In the genomic region with DNA sequence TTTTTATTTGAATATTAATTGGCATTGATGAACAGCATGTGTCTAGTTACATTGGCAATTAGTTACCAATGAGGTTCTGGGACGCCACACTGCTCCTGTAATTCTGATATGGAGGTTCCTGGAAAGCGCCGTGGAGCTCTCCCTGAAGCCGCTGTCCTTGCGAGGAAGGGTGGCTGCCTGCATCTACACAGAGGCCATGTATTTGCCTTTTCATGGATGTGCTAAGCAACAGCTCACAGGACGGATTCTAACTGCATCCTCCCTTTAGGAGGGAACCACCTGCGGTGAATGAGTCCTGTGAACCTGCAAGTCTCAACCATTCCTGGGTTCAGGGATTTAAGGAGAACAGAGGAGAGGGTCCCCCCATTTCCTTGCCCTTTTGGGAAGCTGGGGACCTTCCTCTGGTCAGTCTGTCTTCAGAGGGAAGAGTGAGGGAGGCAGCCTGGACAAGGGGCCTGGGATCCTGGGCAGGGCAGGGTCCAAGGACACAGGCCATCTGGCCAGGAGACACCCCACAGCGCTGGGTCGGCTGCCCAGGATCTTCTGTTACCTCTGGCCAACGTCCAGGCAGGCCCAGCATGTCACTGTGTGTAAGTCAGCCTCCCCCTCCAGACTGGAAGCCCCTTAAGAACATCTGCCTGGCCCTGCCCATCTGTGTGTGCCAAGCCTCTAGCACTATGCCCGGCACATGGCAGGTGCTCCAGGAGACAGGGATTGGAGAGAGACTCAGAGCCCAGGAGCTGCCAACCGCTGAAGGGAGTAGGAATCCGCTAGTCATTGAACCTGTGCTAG, we compare ENCODE assay signal across 12 cellular contexts.
DNase-seq lines count a peak whose midpoint lies in the region; ATAC-seq and TF ChIP-seq lines count a peak whose summit lies in the region.
"Had no signal": no experiment of that assay in that cellular context is flagged by ENCODE, and none has a peak within 500 bp of the region (broad histone marks: within the 10 kb centered on the region; RNA-seq: fewer than 3 reads in every experiment).

No MANE protein-coding gene starts in this region.

- H3K9ac ChIP-seq in Loucy (ENCODE audit: low read depth, low read length, poor library complexity, severe bottlenecking) = peak overlapping the region; percentile 89

- peak overlapping the region; percentile 67 for H3K4me3 Mint-ChIP-seq in T-helper 2 cell treated with Interferon-gamma antibody and Interleukin-4, amounts not matched to agents 5 μg/mL and 100 μg/mL, for 36 hours
- peak overlapping the region; percentile 35 for H3K4me3 Mint-ChIP-seq in activated CD4-positive, alpha-beta memory T cell treated with anti-CD3 and anti-CD28 coated beads, Interleukin-2, amount 10 ng/mL, durations not matched to agents 7 days and 5 days
- peak overlapping the region in 4 of 10 donors; percentile 25 to 81 (median 51) for H3K4me3 Mint-ChIP-seq in naive thymus-derived CD4-positive, alpha-beta T cell
- H3K4me3 Mint-ChIP-seq: stimulated activated memory B cell treated with anti-CD40 and anti-IgM and Interleukin-4, amounts not matched to agents 10 μg/mL and 1 μg/mL and 100 μg/mL, for 72 hours had no signal

- POLR2A ChIA-PET in activated CD4-positive, alpha-beta memory T cell treated with anti-CD3 and anti-CD28 coated beads, Interleukin-2, amount 10 ng/mL, durations not matched to agents 7 days and 5 days (lab: Charles Lee) = interaction anchor here (0.6 to 4.1 kb wide), 9 partner anchors 9 to 338 kb away, joined by 3 to 62 read pairs (median 4); a partner anchor contains a TSS
- POLR2A ChIA-PET in naive thymus-derived CD4-positive, alpha-beta T cell (lab: Charles Lee) = interaction anchor here (0.6 to 3.0 kb wide), 3 partner anchors 22 to 314 kb away, joined by 3 to 17 read pairs (median 7); a partner anchor contains a TSS

- H3K27me3 Mint-ChIP-seq in T-helper 2 cell treated with Interferon-gamma antibody and Interleukin-4, amounts not matched to agents 5 μg/mL and 100 μg/mL, for 36 hours (ENCODE audit: low read depth) = no peaks in the 10 kb centered on the region
- H3K27me3 Mint-ChIP-seq in activated CD4-positive, alpha-beta memory T cell treated with anti-CD3 and anti-CD28 coated beads, Interleukin-2, amount 10 ng/mL, durations not matched to agents 7 days and 5 days = peaks cover 13% of the 10 kb centered on the region
- peaks cover 0 to 18% (median 0%) of the 10 kb centered on the region in 5 donors for H3K27me3 Mint-ChIP-seq in naive thymus-derived CD4-positive, alpha-beta T cell

- TF ChIP-seq CTCF in Loucy (conservative IDR thresholded peaks at IDR 0.05; ENCODE audit: low read length) = no peak
- TF ChIP-seq CTCF in tibial artery (IDR thresholded peaks at IDR 0.05) = no peak

- peaks cover 43% of the 10 kb centered on the region for H3K4me1 Mint-ChIP-seq in T-helper 2 cell treated with Interferon-gamma antibody and Interleukin-4, amounts not matched to agents 5 μg/mL and 100 μg/mL, for 36 hours (ENCODE audit: low read depth)
- peaks cover 34% of the 10 kb centered on the region for H3K4me1 Mint-ChIP-seq in activated CD4-positive, alpha-beta memory T cell treated with anti-CD3 and anti-CD28 coated beads, Interleukin-2, amount 10 ng/mL, durations not matched to agents 7 days and 5 days
- H3K4me1 Mint-ChIP-seq in naive thymus-derived CD4-positive, alpha-beta T cell = peaks cover 0 to 42% (median 27%) of the 10 kb centered on the region in 7 donors

- no peak for ATAC-seq in naive thymus-derived CD4-positive, alpha-beta T cell
- no peak for ATAC-seq in HG03342 (IDR thresholded peaks at IDR 0.05; ENCODE audit: unreplicated experiment)
- ATAC-seq: stimulated activated memory B cell treated with anti-CD40 and anti-IgM and Interleukin-4, amounts not matched to agents 10 μg/mL and 1 μg/mL and 100 μg/mL, for 72 hours had no signal

- no peaks in the 10 kb centered on the region for H3K9me3 ChIP-seq in Loucy (ENCODE audit: insufficient read depth, low read depth, low read length)
- H3K9me3 ChIP-seq in naive thymus-derived CD4-positive, alpha-beta T cell (ENCODE audit: control insufficient read depth in 2 of 3, low read length in 3 of 3) = no peaks in the 10 kb centered on the region
- no peaks in the 10 kb centered on the region for H3K9me3 ChIP-seq in tibial artery
- H3K9me3 ChIP-seq: neutrophil had no signal

- peak overlapping the region; percentile 75 for H3K4me3 ChIP-seq in Loucy (ENCODE audit: low read length, poor library complexity, severe bottlenecking)
- H3K4me3 ChIP-seq in naive thymus-derived CD4-positive, alpha-beta T cell (ENCODE audit: low read length) = no peak overlapping the region
- H3K4me3 ChIP-seq in tibial artery = no peak overlapping the region
- H3K4me3 ChIP-seq: A549 had no signal

- H3K9me3 Mint-ChIP-seq in T-helper 2 cell treated with Interferon-gamma antibody and Interleukin-4, amounts not matched to agents 5 μg/mL and 100 μg/mL, for 36 hours = peaks cover 7% of the 10 kb centered on the region
- no peaks in the 10 kb centered on the region for H3K9me3 Mint-ChIP-seq in activated CD4-positive, alpha-beta memory T cell treated with anti-CD3 and anti-CD28 coated beads, Interleukin-2, amount 10 ng/mL, durations not matched to agents 7 days and 5 days
- H3K9me3 Mint-ChIP-seq in naive thymus-derived CD4-positive, alpha-beta T cell = peaks cover 0 to 4% (median 0%) of the 10 kb centered on the region in 11 donors
- H3K9me3 Mint-ChIP-seq: stimulated activated memory B cell treated with anti-CD40 and anti-IgM and Interleukin-4, amounts not matched to agents 10 μg/mL and 1 μg/mL and 100 μg/mL, for 72 hours had no signal

- peak overlapping the region; percentile 98 for H3K27ac Mint-ChIP-seq in T-helper 2 cell treated with Interferon-gamma antibody and Interleukin-4, amounts not matched to agents 5 μg/mL and 100 μg/mL, for 36 hours
- H3K27ac Mint-ChIP-seq in activated CD4-positive, alpha-beta memory T cell treated with anti-CD3 and anti-CD28 coated beads, Interleukin-2, amount 10 ng/mL, durations not matched to agents 7 days and 5 days = peak overlapping the region; percentile 81
- peak overlapping the region in 5 of 9 donors; percentile 20 to 92 (median 26) for H3K27ac Mint-ChIP-seq in naive thymus-derived CD4-positive, alpha-beta T cell
- H3K27ac Mint-ChIP-seq: stimulated activated memory B cell treated with anti-CD40 and anti-IgM and Interleukin-4, amounts not matched to agents 10 μg/mL and 1 μg/mL and 100 μg/mL, for 72 hours had no signal

- intact Hi-C loops in naive thymus-derived CD4-positive, alpha-beta T cell (cut with micrococcal nuclease) = loop anchor here in 1 of 2 donors (10.0 kb wide), 1 partner anchor 100 kb away; no protein-coding TSS in a partner anchor
- intact Hi-C loops in tibial artery (cut with DNase I; ENCODE audit: low total_unique reads) = no loop called here

- no peaks in the 10 kb centered on the region for H3K9me2 ChIP-seq in Loucy (replicated peaks; ENCODE audit: low read depth, low read length)

- no peak for DNase-seq in T-helper 2 cell treated with Interferon-gamma antibody and Interleukin-4, amounts not matched to agents 5 μg/mL and 100 μg/mL, for 36 hours (ENCODE audit: low spot score)
- DNase-seq in T-helper 2 cell = no peak
- DNase-seq in activated CD4-positive, alpha-beta memory T cell treated with anti-CD3 and anti-CD28 coated beads, Interleukin-2, amount 10 ng/mL, durations not matched to agents 7 days and 5 days = peak; percentile 12
- no peak for DNase-seq in naive thymus-derived CD4-positive, alpha-beta T cell
- DNase-seq in NCI-H146 (lab: John Stamatoyannopoulos, UW) = no peak
- no peak for DNase-seq in tibial artery
- DNase-seq: COR-L47 had no signal

- H3K4me1 ChIP-seq in Loucy (ENCODE audit: insufficient read depth, low read length, poor library complexity, severe bottlenecking) (peaks cover 46% of the 10 kb centered on the region), tibial artery (peaks cover 0 to 11% (median 3%) of the 10 kb centered on the region in 4 donors)
- peaks cover 13 to 21% of the 10 kb centered on the region in 2 donors for H3K4me1 ChIP-seq in naive thymus-derived CD4-positive, alpha-beta T cell (ENCODE audit: control insufficient read depth in 2 of 2, insufficient read depth in 2 of 2, low read length in 2 of 2)
- H3K4me1 ChIP-seq: A549 had no signal

- no peaks in the 10 kb centered on the region for H4K20me1 ChIP-seq in Loucy (ENCODE audit: insufficient read depth, low read length, poor library complexity, severe bottlenecking)

- H3K36me3 ChIP-seq in Loucy (ENCODE audit: insufficient read depth, low read length) (no peaks in the 10 kb centered on the region), tibial artery (no peaks in the 10 kb centered on the region)
- no peaks in the 10 kb centered on the region for H3K36me3 ChIP-seq in naive thymus-derived CD4-positive, alpha-beta T cell (ENCODE audit: control insufficient read depth in 2 of 3, insufficient read depth in 3 of 3, low read length in 3 of 3)
- H3K36me3 ChIP-seq: neutrophil had no signal

- H2AFZ ChIP-seq in Loucy (ENCODE audit: low read length) = no peak overlapping the region

- H3K27ac ChIP-seq in naive thymus-derived CD4-positive, alpha-beta T cell (ENCODE audit: low read depth, low read length) = no peak overlapping the region
- no peak overlapping the region for H3K27ac ChIP-seq in tibial artery
- H3K27ac ChIP-seq: A549, neutrophil had no signal

- H3F3A ChIP-seq in Loucy (ENCODE audit: low read depth) = no peaks in the 10 kb centered on the region

- H3K36me3 Mint-ChIP-seq in T-helper 2 cell treated with Interferon-gamma antibody and Interleukin-4, amounts not matched to agents 5 μg/mL and 100 μg/mL, for 36 hours (ENCODE audit: low read depth) = peaks cover 7% of the 10 kb centered on the region
- H3K36me3 Mint-ChIP-seq in activated CD4-positive, alpha-beta memory T cell treated with anti-CD3 and anti-CD28 coated beads, Interleukin-2, amount 10 ng/mL, durations not matched to agents 7 days and 5 days (ENCODE audit: low read depth) = peaks cover 2% of the 10 kb centered on the region
- H3K36me3 Mint-ChIP-seq in naive thymus-derived CD4-positive, alpha-beta T cell = peaks cover 0 to 3% (median 0%) of the 10 kb centered on the region in 5 donors
- H3K36me3 Mint-ChIP-seq: stimulated activated memory B cell treated with anti-CD40 and anti-IgM and Interleukin-4, amounts not matched to agents 10 μg/mL and 1 μg/mL and 100 μg/mL, for 72 hours had no signal

- peak overlapping the region; percentile 98 for H3K4me2 ChIP-seq in Loucy (ENCODE audit: low read depth, low read length, poor library complexity, severe bottlenecking)
- H3K4me2 ChIP-seq: A549 had no signal

- H3K27me3 ChIP-seq in Loucy (ENCODE audit: insufficient read depth, low read length, poor library complexity, severe bottlenecking) (no peaks in the 10 kb centered on the region), tibial artery (peaks cover 0 to 8% of the 10 kb centered on the region in 2 donors)
- no peaks in the 10 kb centered on the region for H3K27me3 ChIP-seq in naive thymus-derived CD4-positive, alpha-beta T cell (ENCODE audit: control insufficient read depth in 2 of 2, insufficient read depth in 2 of 2, low read length in 2 of 2)

- CTCF ChIA-PET in activated CD4-positive, alpha-beta memory T cell treated with anti-CD3 and anti-CD28 coated beads, Interleukin-2, amount 10 ng/mL, durations not matched to agents 7 days and 5 days (lab: Charles Lee) = interaction anchor here (1.0 to 2.9 kb wide), 5 partner anchors 22 to 214 kb away, joined by 3 to 15 read pairs (median 4); no protein-coding TSS in a partner anchor
- CTCF ChIA-PET in naive thymus-derived CD4-positive, alpha-beta T cell (lab: Charles Lee) = interaction anchor here (0.9 kb wide), 1 partner anchor 11 kb away, joined by 3 read pairs; no protein-coding TSS in a partner anchor

- H3K79me2 ChIP-seq in Loucy (ENCODE audit: insufficient read depth, low read length) = no peaks in the 10 kb centered on the region

Comparison
In these comparisons a context has a peak if more than half of its experiments do, and no peak if none do; other contexts are left out.
1. H3K27ac Mint-ChIP-seq: peak in every context shown above with its lines; median percentile 98 in T-helper 2 cell treated with Interferon-gamma antibody and Interleukin-4, amounts not matched to agents 5 μg/mL and 100 μg/mL, for 36 hours; 81 in activated CD4-positive, alpha-beta memory T cell treated with anti-CD3 and anti-CD28 coated beads, Interleukin-2, amount 10 ng/mL, durations not matched to agents 7 days and 5 days; 26 in naive thymus-derived CD4-positive, alpha-beta T cell.